ENCODE assay signal across 9 cellular contexts in genomic region chr7:43625453-43625852, GRCh38. TPM values are rescaled to one million over a fixed set of nuclear protein-coding genes. Genes with fewer than 3 reads are reported as not detected.
A peak's percentile ranks its signal among the peaks of the same experiment; 100 is the strongest.
DNase-seq lines count a peak whose midpoint lies in the region; ATAC-seq, FAIRE-seq and TF ChIP-seq lines count a peak whose summit lies in the region.
"Had no signal": no experiment of that assay in that cellular context is flagged by ENCODE, and none has a peak within 500 bp of the region (broad histone marks: within the 10 kb centered on the region; RNA-seq: fewer than 3 reads in every experiment).

No MANE protein-coding gene starts in this region.

- H3K36me3 ChIP-seq in kidney (ENCODE audit: control insufficient read depth in 1 of 2, insufficient read depth in 2 of 2, low read length in 2 of 2), result peaks cover 0 to 13% of the 10 kb centered on the region in 2 donors

- ATAC-seq in HG03103 (IDR thresholded peaks at IDR 0.05; ENCODE audit: low read depth, unreplicated experiment), result peak; percentile 56
- ATAC-seq: foreskin keratinocyte had no signal

- H3K4me1 Mint-ChIP-seq in activated T-helper 1 cell treated with anti-CD3 and anti-CD28 coated beads, Interleukin-12 subunit alpha, Interleukin-12 subunit beta, Interleukin-2, Interleukin-4 antibody, amounts not matched to agents 30 ng/mL and 10 ng/mL and 1 ng/mL, durations not matched to agents 14 hours and 24 hours and 36 hours (ENCODE audit: low read depth), result peaks cover 79% of the 10 kb centered on the region

- no peak overlapping the region for H3K4me3 ChIP-seq in kidney (ENCODE audit: low read length in 2 of 2)

- no peaks in the 10 kb centered on the region for H3K9me3 ChIP-seq in kidney (ENCODE audit: control insufficient read depth in 1 of 2, low read length in 2 of 2)

- TF ChIP-seq CTCF in kidney (IDR thresholded peaks at IDR 0.05; ENCODE audit: borderline replicate concordance, extremely low read depth, insufficient read depth), result no peak

- H3K9me3 Mint-ChIP-seq in activated T-helper 1 cell treated with anti-CD3 and anti-CD28 coated beads, Interleukin-12 subunit alpha, Interleukin-12 subunit beta, Interleukin-2, Interleukin-4 antibody, amounts not matched to agents 30 ng/mL and 10 ng/mL and 1 ng/mL, durations not matched to agents 14 hours and 24 hours and 36 hours, result no peaks in the 10 kb centered on the region

- no peaks in the 10 kb centered on the region for H3K27me3 Mint-ChIP-seq in activated T-helper 1 cell treated with anti-CD3 and anti-CD28 coated beads, Interleukin-12 subunit alpha, Interleukin-12 subunit beta, Interleukin-2, Interleukin-4 antibody, amounts not matched to agents 30 ng/mL and 10 ng/mL and 1 ng/mL, durations not matched to agents 14 hours and 24 hours and 36 hours (ENCODE audit: insufficient read depth)

- intact Hi-C loops in activated T-helper 1 cell treated with anti-CD3 and anti-CD28 coated beads, Interleukin-12 subunit alpha, Interleukin-12 subunit beta, Interleukin-2, Interleukin-4 antibody, amounts not matched to agents 30 ng/mL and 10 ng/mL and 1 ng/mL, durations not matched to agents 14 hours and 24 hours and 36 hours (cut with micrococcal nuclease), result no loop called here
- intact Hi-C loops in kidney (cut with DNase I), result no loop called here

- peaks cover 57% of the 10 kb centered on the region for H3K36me3 Mint-ChIP-seq in activated T-helper 1 cell treated with anti-CD3 and anti-CD28 coated beads, Interleukin-12 subunit alpha, Interleukin-12 subunit beta, Interleukin-2, Interleukin-4 antibody, amounts not matched to agents 30 ng/mL and 10 ng/mL and 1 ng/mL, durations not matched to agents 14 hours and 24 hours and 36 hours (ENCODE audit: low read depth)

- no peak overlapping the region for H3K9ac ChIP-seq in kidney (ENCODE audit: low read length in 2 of 2)

- peak overlapping the region; percentile 19 for H3K4me3 Mint-ChIP-seq in activated T-helper 1 cell treated with anti-CD3 and anti-CD28 coated beads, Interleukin-12 subunit alpha, Interleukin-12 subunit beta, Interleukin-2, Interleukin-4 antibody, amounts not matched to agents 30 ng/mL and 10 ng/mL and 1 ng/mL, durations not matched to agents 14 hours and 24 hours and 36 hours

- H3K27ac ChIP-seq in kidney (ENCODE audit: low read depth in 2 of 2, low read length in 2 of 2), result no peak overlapping the region
- H3K27ac ChIP-seq: foreskin keratinocyte had no signal

- no peaks in the 10 kb centered on the region for H3K4me1 ChIP-seq in kidney (ENCODE audit: control insufficient read depth in 1 of 2, insufficient read depth in 1 of 2, low read depth in 1 of 2, low read length in 2 of 2)
- H3K4me1 ChIP-seq: foreskin keratinocyte had no signal

- FAIRE-seq in kidney (lab: Jason Lieb, UNC), result no peak

- peak; percentile 51 for DNase-seq in NK-92 treated with Interleukin-12 subunit alpha and Interleukin-12 subunit beta, amount 100 ng/mL, for 24 hours (lab: John Stamatoyannopoulos, UW)
- DNase-seq in NK-92 (lab: John Stamatoyannopoulos, UW; ENCODE audit: unreplicated experiment) (no peak), kidney (no peak), germinal center (ENCODE audit: low spot score) (no peak), NCI-H446 (lab: John Stamatoyannopoulos, UW) (no peak)
- DNase-seq in activated T-helper 1 cell treated with anti-CD3 and anti-CD28 coated beads, Interleukin-12 subunit alpha, Interleukin-12 subunit beta, Interleukin-2, Interleukin-4 antibody, amounts not matched to agents 30 ng/mL and 10 ng/mL and 1 ng/mL, durations not matched to agents 14 hours and 24 hours and 36 hours (ENCODE audit: low spot score), result no peak
- peak; percentile 20 to 54 for DNase-seq in stimulated activated CD8-positive, alpha-beta memory T cell treated with anti-CD3 and anti-CD28 coated beads, Interleukin-15, amount 100 ng/mL, for 48 hours (ENCODE audit: low read depth in 2 of 2)
- DNase-seq: foreskin keratinocyte had no signal

- peak overlapping the region; percentile 86 for H3K27ac Mint-ChIP-seq in activated T-helper 1 cell treated with anti-CD3 and anti-CD28 coated beads, Interleukin-12 subunit alpha, Interleukin-12 subunit beta, Interleukin-2, Interleukin-4 antibody, amounts not matched to agents 30 ng/mL and 10 ng/mL and 1 ng/mL, durations not matched to agents 14 hours and 24 hours and 36 hours

RNA-seq across cellular contexts. Expression of gene STK17A, which starts 42.5 kb away (rescaled TPM):
- 44.8 and 47.8 TPM in 2 replicates for total RNA-seq in activated T-helper 1 cell treated with anti-CD3 and anti-CD28 coated beads, Interleukin-12 subunit alpha, Interleukin-12 subunit beta, Interleukin-2, Interleukin-4 antibody, amounts not matched to agents 30 ng/mL and 10 ng/mL and 1 ng/mL, durations not matched to agents 14 hours and 24 hours and 36 hours
- total RNA-seq in kidney, result 15.5 TPM
- 12.8 TPM for polyA plus RNA-seq in kidney (ENCODE audit: insufficient read depth, low read depth, low replicate concordance)

Comparison
In these comparisons a context has a peak if more than half of its experiments do, and no peak if none do; other contexts are left out.
1. DNase-seq: peak in NK-92 treated with Interleukin-12 subunit alpha and Interleukin-12 subunit beta, amount 100 ng/mL, for 24 hours (single experiment) and stimulated activated CD8-positive, alpha-beta memory T cell treated with anti-CD3 and anti-CD28 coated beads, Interleukin-15, amount 100 ng/mL, for 48 hours (2 of 2); none in NK-92 (single experiment), activated T-helper 1 cell treated with anti-CD3 and anti-CD28 coated beads, Interleukin-12 subunit alpha, Interleukin-12 subunit beta, Interleukin-2, Interleukin-4 antibody, amounts not matched to agents 30 ng/mL and 10 ng/mL and 1 ng/mL, durations not matched to agents 14 hours and 24 hours and 36 hours (single experiment), kidney (single experiment), germinal center (single experiment) and NCI-H446 (0 of 2).